ENCODE assay signal across 8 cellular contexts in genomic region chr1:183804382-183804781, GRCh38. TPM values are rescaled to one million over a fixed set of nuclear protein-coding genes. Genes with fewer than 3 reads are reported as not detected.
A peak's percentile ranks its signal among the peaks of the same experiment; 100 is the strongest.
DNase-seq lines count a peak whose midpoint lies in the region; ATAC-seq and TF ChIP-seq lines count a peak whose summit lies in the region.

No MANE protein-coding gene starts in this region.

- H3K4me3 ChIP-seq in GM12865 (ENCODE audit: low read depth, low read length) (peak overlapping the region; percentile 96), retinal pigment epithelial cell (ENCODE audit: low read length) (peak overlapping the region; percentile 90), HAP-1 (no peak overlapping the region)

- intact Hi-C loops in Right ventricle myocardium superior (cut with DNase I) = no loop called here

- H3K4me1 ChIP-seq in HAP-1 = peaks cover 6% of the 10 kb centered on the region

- peak overlapping the region; percentile 87 for H3K27ac ChIP-seq in VCaP

- in situ Hi-C loops in HAP-1 (cut with MboI; ENCODE audit: low sequenced_read_pairs) = no loop called here

- H3K36me3 ChIP-seq in HAP-1 (replicated peaks) = no peaks in the 10 kb centered on the region

- H3K27me3 ChIP-seq in HAP-1 (ENCODE audit: low read depth) = no peaks in the 10 kb centered on the region

- H3K9me3 ChIP-seq in HAP-1 = peaks cover 6% of the 10 kb centered on the region; the same call in 1 of the 2 replicates

- TF ChIP-seq CTCF in GM12865 (IDR thresholded peaks at IDR 0.05; ENCODE audit: insufficient read depth, low read depth, low read length, missing control alignments) (no peak), VCaP (conservative IDR thresholded peaks at IDR 0.05) (no peak), retinal pigment epithelial cell (conservative IDR thresholded peaks at IDR 0.05; ENCODE audit: low read depth, low read length) (no peak)

- DNase-seq in GM12865 (ENCODE audit: low read depth) (no peak), Right ventricle myocardium superior (no peak), retinal pigment epithelial cell (ENCODE audit: low read depth) (no peak), AG08396 (ENCODE audit: low spot score) (no peak), HAP-1 (ENCODE audit: low spot score in 2 of 2) (no peak)

- ATAC-seq in Right ventricle myocardium superior (ENCODE audit: poor library complexity) (peak; percentile 19), GM21737 (IDR thresholded peaks at IDR 0.05; ENCODE audit: unreplicated experiment) (no peak), HG03571 (IDR thresholded peaks at IDR 0.05; ENCODE audit: unreplicated experiment) (no peak)

RNA-seq across cellular contexts. Expression of gene RGL1, which starts 0.5 kb away (rescaled TPM):
- 18.4 TPM for total RNA-seq in Right ventricle myocardium superior
